9 cellular contexts compared by ENCODE assay signal in the genomic region with DNA sequence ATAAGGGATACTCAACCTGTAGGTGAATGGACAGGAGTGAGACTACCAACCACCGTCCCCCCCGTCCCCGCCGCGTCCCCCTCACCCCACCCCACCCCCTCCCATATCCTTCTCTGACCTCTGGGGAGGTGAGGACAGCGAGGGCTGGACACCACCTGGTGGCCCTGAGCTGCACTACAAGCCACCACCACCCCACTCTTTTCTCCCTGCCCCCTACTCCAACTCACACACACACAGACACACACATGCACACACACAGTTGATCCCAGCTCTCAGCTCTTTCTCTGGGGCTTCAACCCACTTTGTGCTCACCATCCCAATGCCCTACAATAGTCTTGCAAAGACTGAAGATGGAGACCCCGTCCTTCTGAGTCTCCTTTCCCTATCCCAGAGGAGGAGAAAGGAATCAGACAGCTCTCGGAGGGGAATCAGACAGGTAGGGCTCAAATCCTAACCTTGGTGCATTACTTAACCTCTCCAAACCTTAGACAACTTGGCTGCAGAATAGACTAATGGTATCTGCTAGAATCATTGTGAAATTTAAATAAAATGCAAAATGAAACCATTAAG.
A peak's percentile ranks its signal among the peaks of the same experiment; 100 is the strongest.
DNase-seq lines count a peak whose midpoint lies in the region; ATAC-seq and TF ChIP-seq lines count a peak whose summit lies in the region.
"Had no signal": no experiment of that assay in that cellular context is flagged by ENCODE, and none has a peak within 500 bp of the region (broad histone marks: within the 10 kb centered on the region; RNA-seq: fewer than 3 reads in every experiment).

No MANE protein-coding gene starts in this region.

- H3K27ac Mint-ChIP-seq in neural progenitor cell = peak overlapping the region; percentile 43
- H3K27ac Mint-ChIP-seq: T-helper 1 cell treated with Interleukin-12 subunit alpha and Interleukin-12 subunit beta and Interleukin-4 antibody, amounts not matched to agents 30 μg/mL and 1 μg/mL, for 36 hours had no signal

- ATAC-seq in HCT116 (peak; percentile 97), GM19463 (IDR thresholded peaks at IDR 0.05; ENCODE audit: unreplicated experiment) (no peak), GM18868 (IDR thresholded peaks at IDR 0.05; ENCODE audit: unreplicated experiment) (no peak)

- no peaks in the 10 kb centered on the region for H3K9me2 ChIP-seq in HCT116 (ENCODE audit: insufficient read depth)

- CTCF ChIA-PET in HCT116 (lab: Charles Lee) = interaction anchor here (0.6 to 4.7 kb wide), 15 partner anchors 11 to 587 kb away, joined by 3 to 53 read pairs (median 3); a partner anchor contains a TSS

- RAD21 ChIA-PET in HCT116 (lab: Charles Lee; ENCODE audit: low non-redundant PET in 1 of 2, low total read pairs in 2 of 2, uncharacterized antibody in 2 of 2, unreplicated experiment in 2 of 2) = interaction anchor here (0.6 to 1.3 kb wide), 3 partner anchors 102 to 110 kb away, joined by 3 to 6 read pairs (median 4); no protein-coding TSS in a partner anchor

- H3K4me1 Mint-ChIP-seq in neural progenitor cell = peaks cover 16% of the 10 kb centered on the region

- H3K4me2 ChIP-seq in HCT116 (ENCODE audit: low read length) (no peak overlapping the region), neural progenitor cell (peak overlapping the region; percentile 23)

- H3K9ac ChIP-seq in HCT116 (ENCODE audit: low read length) (no peak overlapping the region), neural progenitor cell (no peak overlapping the region)

- peaks cover 9% of the 10 kb centered on the region for H3K27me3 Mint-ChIP-seq in neural progenitor cell (ENCODE audit: insufficient read depth, low read depth)

- H2AFZ ChIP-seq in HCT116 (ENCODE audit: low read depth, low read length, poor library complexity, severe bottlenecking) (no peak overlapping the region), neural progenitor cell (replicated peaks) (no peak overlapping the region)

- H3K9me3 Mint-ChIP-seq in neural progenitor cell = no peaks in the 10 kb centered on the region
- H3K9me3 Mint-ChIP-seq: T-helper 1 cell treated with Interleukin-12 subunit alpha and Interleukin-12 subunit beta and Interleukin-4 antibody, amounts not matched to agents 30 μg/mL and 1 μg/mL, for 36 hours had no signal

- intact Hi-C loops in HCT116 (cut with micrococcal nuclease) (loop anchor here (1.0 kb wide), 2 partner anchors 91 to 102 kb away; no protein-coding TSS in a partner anchor), esophagus muscularis mucosa (cut with DNase I) (loop anchor here (5.0 kb wide), 1 partner anchor 101 kb away; no protein-coding TSS in a partner anchor)

- no peak for TF ChIP-seq EP300 in esophagus muscularis mucosa (IDR thresholded peaks at IDR 0.05)

- no peak overlapping the region for H3K27ac ChIP-seq in HCT116 (ENCODE audit: low read depth, low read length)
- no peak overlapping the region for H3K27ac ChIP-seq in esophagus muscularis mucosa (replicated peaks in 1 of 4)
- no peak overlapping the region for H3K27ac ChIP-seq in neural progenitor cell

- H3K4me3 Mint-ChIP-seq in neural progenitor cell = peak overlapping the region; percentile 4
- H3K4me3 Mint-ChIP-seq: T-helper 1 cell treated with Interleukin-12 subunit alpha and Interleukin-12 subunit beta and Interleukin-4 antibody, amounts not matched to agents 30 μg/mL and 1 μg/mL, for 36 hours had no signal

- TF ChIP-seq POLR2A in HCT116 (IDR thresholded peaks at IDR 0.05; ENCODE audit: borderline replicate concordance, extremely low read depth, insufficient read depth, insufficient read length) = no peak
- no peak for TF ChIP-seq POLR2A in esophagus muscularis mucosa (IDR thresholded peaks at IDR 0.05; ENCODE audit: low read depth)

- DNase-seq in COLO829 (ENCODE audit: low spot score) (peak; percentile 60), HCT116 (ENCODE audit: low read depth, low spot score) (peak; percentile 23), SK-MEL-5 (ENCODE audit: low read depth, low spot score) (peak; percentile 74), esophagus muscularis mucosa (ENCODE audit: extremely low spot score) (no peak), neural progenitor cell (ENCODE audit: low spot score) (peak; percentile 78), KG1 (lab: John Stamatoyannopoulos, UW) (no peak)

- peak; percentile 45 to 72 (median 66) for TF ChIP-seq CTCF in HCT116 (IDR thresholded peaks at IDR 0.05 in 2 of 3, conservative IDR thresholded peaks at IDR 0.05 in 1 of 3; ENCODE audit: borderline replicate concordance in 1 of 3, insufficient read depth in 1 of 3, low read depth in 2 of 3, low read length in 2 of 3)
- peak; percentile 46 to 58 (median 47) for TF ChIP-seq CTCF in esophagus muscularis mucosa (IDR thresholded peaks at IDR 0.05)
- peak; percentile 64 for TF ChIP-seq CTCF in neural progenitor cell (IDR thresholded peaks at IDR 0.05)

- H3K9me3 ChIP-seq in HCT116 (ENCODE audit: control insufficient read depth in 1 of 2, insufficient read depth in 1 of 2, low read depth in 1 of 2, low read length in 2 of 2) (no peaks in the 10 kb centered on the region), esophagus muscularis mucosa (no peaks in the 10 kb centered on the region), neural progenitor cell (ENCODE audit: low read depth) (no peaks in the 10 kb centered on the region)

- H3K79me2 ChIP-seq in HCT116 (ENCODE audit: insufficient read depth, low read length) (no peaks in the 10 kb centered on the region), neural progenitor cell (ENCODE audit: low read depth) (no peaks in the 10 kb centered on the region)

- H3K4me1 ChIP-seq in HCT116 (ENCODE audit: control insufficient read depth in 1 of 2, insufficient read depth in 2 of 2, low read length in 2 of 2) (peaks cover 0 to 9% of the 10 kb centered on the region in 2 experiments; a peak in 2 of 4 replicates), esophagus muscularis mucosa (no peaks in the 10 kb centered on the region), neural progenitor cell (peaks cover 7% of the 10 kb centered on the region)

- H3K27me3 ChIP-seq in HCT116 (ENCODE audit: insufficient read depth, low read length) (no peaks in the 10 kb centered on the region), esophagus muscularis mucosa (peaks cover 0 to 15% (median 0%) of the 10 kb centered on the region in 4 donors), neural progenitor cell (no peaks in the 10 kb centered on the region)

- H4K20me1 ChIP-seq in HCT116 (ENCODE audit: insufficient read depth) (no peaks in the 10 kb centered on the region), neural progenitor cell (ENCODE audit: low read depth) (no peaks in the 10 kb centered on the region)

- peak; percentile 74 for TF ChIP-seq RAD21 in HCT116 (IDR thresholded peaks at IDR 0.05; ENCODE audit: low read depth)

- no peaks in the 10 kb centered on the region for H3K36me3 Mint-ChIP-seq in neural progenitor cell

- 24% methylated on average over 7 of the region's 8 CpGs for WGBS in esophagus muscularis mucosa

- no TSS peak for BruUV-seq in HCT116 (replicated peaks; lab: Mats Ljungman, UMichigan)

- no peak overlapping the region for H3K4me3 ChIP-seq in HCT116 (replicated peaks in 1 of 2; ENCODE audit: low read depth in 1 of 2, low read length in 2 of 2)
- no peak overlapping the region for H3K4me3 ChIP-seq in esophagus muscularis mucosa
- no peak overlapping the region for H3K4me3 ChIP-seq in neural progenitor cell

- no peaks in the 10 kb centered on the region for H3F3A ChIP-seq in neural progenitor cell (ENCODE audit: low read depth)

- H3K36me3 ChIP-seq in HCT116 (ENCODE audit: control insufficient read depth in 1 of 2, insufficient read depth in 2 of 2, low read length in 2 of 2) (no peaks in the 10 kb centered on the region), esophagus muscularis mucosa (peaks cover 5 to 29% (median 25%) of the 10 kb centered on the region in 4 donors), neural progenitor cell (no peaks in the 10 kb centered on the region)

- POLR2A ChIA-PET in HCT116 (lab: Charles Lee) = no interaction called here

- in situ Hi-C loops in SK-MEL-5 (cut with HindIII; ENCODE audit: low pct_unique_long_range_greater_than_20kb, low sequenced_read_pairs) = no loop called here

TF ChIP-seq in HCT116, 20 proteins besides CTCF, POLR2A, EP300 and RAD21:
- no peak for TF ChIP-seq EZH2phosphoT487 (IDR thresholded peaks at IDR 0.05; ENCODE audit: borderline replicate concordance)
- TF ChIP-seq, protein P1, sequence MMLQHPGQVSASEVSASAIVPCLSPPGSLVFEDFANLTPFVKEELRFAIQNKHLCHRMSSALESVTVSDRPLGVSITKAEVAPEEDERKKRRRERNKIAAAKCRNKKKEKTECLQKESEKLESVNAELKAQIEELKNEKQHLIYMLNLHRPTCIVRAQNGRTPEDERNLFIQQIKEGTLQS (IDR thresholded peaks at IDR 0.05) = no peak

Comparison
In these comparisons a context has a peak if more than half of its experiments do, and no peak if none do; other contexts are left out.
1. DNase-seq: peak in COLO829 (single experiment), HCT116 (single experiment), SK-MEL-5 (single experiment) and neural progenitor cell (single experiment); none in esophagus muscularis mucosa (single experiment) and KG1 (single experiment).
2. Peak in every context shown above with its lines, with median percentiles within 50 percentile points of each other: CTCF ChIP-seq.